ENCODE assay signal across 1 cellular context in the genomic region with DNA sequence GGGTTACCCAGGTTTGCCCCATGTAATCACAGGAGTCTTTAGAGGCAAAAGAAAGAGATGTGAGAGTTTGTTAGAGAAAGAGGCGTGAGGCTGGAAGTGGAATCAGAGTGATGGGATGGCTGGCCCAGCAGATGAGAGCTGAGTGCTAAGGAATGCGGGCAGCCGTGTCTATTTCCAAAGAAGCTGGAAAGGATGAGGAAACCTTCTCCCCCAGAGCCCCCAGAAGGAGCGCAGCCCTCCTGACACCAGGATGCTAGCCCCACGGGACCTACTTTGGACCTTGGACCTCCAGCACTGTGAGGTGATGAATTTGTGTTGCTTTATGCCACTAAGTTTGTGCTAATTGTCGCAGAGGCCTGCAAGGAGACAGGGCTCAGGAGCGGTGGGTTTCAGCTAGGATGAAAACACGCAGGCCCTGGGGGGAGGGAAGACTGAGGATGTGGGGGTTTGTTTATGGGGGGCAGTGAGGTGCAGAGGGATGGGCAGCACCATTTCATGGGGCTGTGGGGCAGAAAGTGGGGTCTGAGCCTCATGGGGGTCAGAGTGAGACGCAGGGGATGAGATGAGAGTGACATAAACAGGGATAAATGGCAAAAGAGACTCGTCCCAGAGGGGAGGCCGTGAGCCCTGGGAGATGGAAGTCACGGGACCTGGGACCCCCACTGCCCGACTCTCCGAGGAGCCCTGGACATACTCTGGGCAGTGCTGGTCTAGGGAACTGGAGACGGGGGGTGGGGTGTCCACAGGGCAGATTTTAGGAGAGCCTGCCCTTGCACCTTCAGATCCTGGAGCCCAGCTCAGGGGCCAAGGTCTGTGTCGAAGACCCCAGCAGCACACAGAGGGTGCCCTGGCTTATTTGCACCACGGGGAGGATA.
TF ChIP-seq lines count a peak whose summit lies in the region.

No MANE protein-coding gene starts in this region.

TF ChIP-seq in IMR-90, 13 proteins besides CTCF, POLR2A, EP300 and RAD21:
- no peak for TF ChIP-seq SMC3 (IDR thresholded peaks at IDR 0.05; ENCODE audit: low read depth, low read length)
- TF ChIP-seq, protein P1, sequence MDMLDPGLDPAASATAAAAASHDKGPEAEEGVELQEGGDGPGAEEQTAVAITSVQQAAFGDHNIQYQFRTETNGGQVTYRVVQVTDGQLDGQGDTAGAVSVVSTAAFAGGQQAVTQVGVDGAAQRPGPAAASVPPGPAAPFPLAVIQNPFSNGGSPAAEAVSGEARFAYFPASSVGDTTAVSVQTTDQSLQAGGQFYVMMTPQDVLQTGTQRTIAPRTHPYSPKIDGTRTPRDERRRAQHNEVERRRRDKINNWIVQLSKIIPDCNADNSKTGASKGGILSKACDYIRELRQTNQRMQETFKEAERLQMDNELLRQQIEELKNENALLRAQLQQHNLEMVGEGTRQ (IDR thresholded peaks at IDR 0.05; ENCODE audit: low read depth, low read length), result no peak
- no peak for TF ChIP-seq FOS (IDR thresholded peaks at IDR 0.05; ENCODE audit: low read depth, low read length)
- no peak for TF ChIP-seq RCOR1 (IDR thresholded peaks at IDR 0.05; ENCODE audit: insufficient replicate concordance, low read length)
- no peak for TF ChIP-seq RFX5 (IDR thresholded peaks at IDR 0.05; ENCODE audit: low read depth, low read length)
- TF ChIP-seq ELK1 (IDR thresholded peaks at IDR 0.05; ENCODE audit: borderline replicate concordance, low read depth, low read length), result no peak
- TF ChIP-seq MXI1 (IDR thresholded peaks at IDR 0.05; ENCODE audit: borderline replicate concordance, low read depth, low read length), result no peak
